Comparison of ENCODE assay signal across 1 cellular context in the genomic region with DNA sequence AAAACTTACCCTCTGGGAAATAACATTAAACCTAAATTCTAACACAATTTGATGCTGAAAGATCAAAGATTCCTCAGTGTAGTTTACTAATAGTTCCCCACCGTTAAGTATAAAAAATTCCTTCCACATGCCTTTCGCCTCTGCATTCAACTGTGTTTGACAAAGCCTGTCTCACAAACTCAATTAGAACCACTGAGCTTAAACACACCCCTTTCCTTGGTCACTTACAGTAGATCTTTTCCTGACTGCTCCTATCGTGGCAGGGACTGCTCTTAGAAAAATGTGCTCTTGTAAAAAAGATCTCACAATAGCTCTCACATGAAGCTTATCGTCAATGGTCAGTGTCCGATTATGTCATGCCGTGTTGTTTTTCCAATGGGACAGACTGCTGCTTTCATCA.
TF ChIP-seq lines count a peak whose summit lies in the region.

No MANE protein-coding gene starts in this region.

TF ChIP-seq in endothelial cell of umbilical vein, 7 proteins besides CTCF, POLR2A, EP300 and RAD21:
- TF ChIP-seq JUN (IDR thresholded peaks at IDR 0.05; ENCODE audit: borderline replicate concordance, insufficient read depth, insufficient read length, low read depth) = no peak
- TF ChIP-seq, protein P1, sequence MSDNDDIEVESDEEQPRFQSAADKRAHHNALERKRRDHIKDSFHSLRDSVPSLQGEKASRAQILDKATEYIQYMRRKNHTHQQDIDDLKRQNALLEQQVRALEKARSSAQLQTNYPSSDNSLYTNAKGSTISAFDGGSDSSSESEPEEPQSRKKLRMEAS (IDR thresholded peaks at IDR 0.05; ENCODE audit: insufficient read depth, insufficient read length) = no peak
- no peak for TF ChIP-seq GATA2 (IDR thresholded peaks at IDR 0.05; ENCODE audit: insufficient read depth, insufficient read length, low read depth, low read length)
- no peak for TF ChIP-seq MYC (IDR thresholded peaks at IDR 0.05; ENCODE audit: low read depth, low read length)
- TF ChIP-seq POLR2AphosphoS5 (IDR thresholded peaks at IDR 0.05; ENCODE audit: insufficient read depth, low read depth, low read length) = no peak
- no peak for TF ChIP-seq FOS (IDR thresholded peaks at IDR 0.05; ENCODE audit: borderline replicate concordance, insufficient read depth, low read length)
- TF ChIP-seq EZH2 (IDR thresholded peaks at IDR 0.05; ENCODE audit: borderline replicate concordance, low read depth, low read length, severe bottlenecking) = no peak
TF ChIP-seq in endothelial cell of umbilical vein: peak in this region for 0.
